23 cellular contexts compared by ENCODE assay signal in the genomic region with DNA sequence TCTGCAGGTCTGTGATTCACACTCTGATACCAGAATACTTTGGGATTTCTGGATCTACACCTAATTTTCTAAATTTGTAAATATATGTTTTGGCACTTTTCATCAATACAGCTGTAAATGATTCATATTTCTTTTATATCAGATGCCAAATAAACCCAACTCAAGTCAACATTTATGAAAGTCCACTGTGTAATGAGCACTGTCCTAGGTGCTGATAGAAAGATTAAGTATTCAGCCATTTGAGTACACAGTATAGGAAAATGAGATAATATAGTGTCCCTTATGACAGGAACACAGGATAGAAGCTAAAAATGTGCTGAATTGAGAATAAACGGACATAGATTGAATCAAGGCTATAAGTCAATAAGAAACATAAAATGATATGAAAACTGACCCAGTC.
"Had no signal": no experiment of that assay in that cellular context is flagged by ENCODE, and none has a peak within 500 bp of the region (broad histone marks: within the 10 kb centered on the region; RNA-seq: fewer than 3 reads in every experiment).

No MANE protein-coding gene starts in this region.

- H3K27ac ChIP-seq: gastroesophageal sphincter, left ventricle myocardium inferior, lower lobe of right lung, ovary, right atrium auricular region, suprapubic skin, thyroid gland had no signal

- DNase-seq: effector memory CD4-positive, alpha-beta T cell; foreskin fibroblast; glutamatergic neuron; left ventricle myocardium inferior; lower lobe of right lung; natural killer cell; ovary; small intestine; stimulated activated CD4-positive, alpha-beta T cell treated with anti-CD3 and anti-CD28 coated beads, Interleukin-12 subunit alpha, Interleukin-12 subunit beta, amount 100 ng/mL, for 4 hours; stimulated activated naive CD8-positive, alpha-beta T cell treated with anti-CD3 and anti-CD28 coated beads, Interleukin-15, Interleukin-2, amounts not matched to agents 100 U/mL and 50 U/mL, for 24 hours; thyroid gland had no signal

- H3K9me3 Mint-ChIP-seq: memory B cell; mesothelial cell of epicardium; natural killer cell; neural crest cell; stimulated activated effector memory CD8-positive, alpha-beta T cell treated with anti-CD3 and anti-CD28 coated beads, Interleukin-12 subunit alpha, Interleukin-12 subunit beta, amount 100 ng/mL, for 72 hours; type B pancreatic cell had no signal

- H3K36me3 ChIP-seq: ovary, suprapubic skin, thyroid gland had no signal

- ATAC-seq: esophagus mucosa; gastroesophageal sphincter; lower lobe of right lung; natural killer cell; stimulated activated effector memory CD8-positive, alpha-beta T cell treated with anti-CD3 and anti-CD28 coated beads, Interleukin-12 subunit alpha, Interleukin-12 subunit beta, amount 100 ng/mL, for 72 hours; stimulated activated naive CD8-positive, alpha-beta T cell treated with anti-CD3 and anti-CD28 coated beads, Interleukin-15, Interleukin-2, amounts not matched to agents 100 U/mL and 50 U/mL, for 24 hours had no signal

- FAIRE-seq: endometrium, keratinocyte, small intestine, urothelium cell line had no signal

- H3K27me3 Mint-ChIP-seq: memory B cell, type B pancreatic cell had no signal

- H3K4me3 ChIP-seq: gastroesophageal sphincter, left ventricle myocardium inferior, lower lobe of right lung, ovary, right atrium auricular region, suprapubic skin, thyroid gland had no signal

- H3K9me3 ChIP-seq: gastroesophageal sphincter, left ventricle myocardium inferior, lower lobe of right lung, ovary, right atrium auricular region, suprapubic skin, thyroid gland had no signal

- H3K4me3 Mint-ChIP-seq: memory B cell; mesothelial cell of epicardium; natural killer cell; neural crest cell; stimulated activated effector memory CD8-positive, alpha-beta T cell treated with anti-CD3 and anti-CD28 coated beads, Interleukin-12 subunit alpha, Interleukin-12 subunit beta, amount 100 ng/mL, for 72 hours; type B pancreatic cell had no signal

- H3K36me3 Mint-ChIP-seq: natural killer cell had no signal

- H3K27ac Mint-ChIP-seq: mesothelial cell of epicardium; natural killer cell; stimulated activated effector memory CD8-positive, alpha-beta T cell treated with anti-CD3 and anti-CD28 coated beads, Interleukin-12 subunit alpha, Interleukin-12 subunit beta, amount 100 ng/mL, for 72 hours; type B pancreatic cell had no signal

- H3K27me3 ChIP-seq: gastroesophageal sphincter, ovary, right atrium auricular region, suprapubic skin, thyroid gland had no signal
